ENCODE assay signal across 8 cellular contexts in genomic region chr14:54566410-54567223, GRCh38. TPM values are rescaled to one million over a fixed set of nuclear protein-coding genes. Genes with fewer than 3 reads are reported as not detected.
DNase-seq lines count a peak whose midpoint lies in the region; ATAC-seq and TF ChIP-seq lines count a peak whose summit lies in the region.

Gene SAMD4A, plus strand, starts transcription at chr14:54567128. Its CDS starts 789 bp downstream, at chr14:54567917.

- H3K36me3 ChIP-seq in BJ (ENCODE audit: control insufficient read depth, insufficient read depth, low read length): 0 out of 2 replicates have a peak, but pooled peaks cover 1% of the 10 kb centered on the region

- peak within 1 kb of the TSS; percentile 86 for H3K4me3 ChIP-seq in BJ (ENCODE audit: low read depth, low read length)
- H3K4me3 ChIP-seq in epithelial cell of esophagus (ENCODE audit: low read length): peak within 1 kb of the TSS; percentile 61

- POLR2A ChIA-PET in BJ (lab: Charles Lee): interaction anchor here (0.6 to 1.2 kb wide), 4 partner anchors 40 to 120 kb away, joined by 3 to 7 read pairs (median 5); partner anchors contain the start of gene CGRRF1

- peak; percentile 48 for TF ChIP-seq POLR2A in GM19099 (IDR thresholded peaks at IDR 0.05; ENCODE audit: extremely low read depth, insufficient read length, low read depth)

- ATAC-seq in HG03342 (IDR thresholded peaks at IDR 0.05; ENCODE audit: unreplicated experiment): peak; percentile 25

- no peaks in the 10 kb centered on the region for H3K27me3 ChIP-seq in BJ (ENCODE audit: control insufficient read depth, insufficient read depth, low read length)

- DNase-seq in BJ (ENCODE audit: low read depth) (no peak), NOMO-1 treated with DMSO at 0.1 percent for 48 hours (lab: John Stamatoyannopoulos, UW; ENCODE audit: unreplicated experiment) (peak; percentile 35), epithelial cell of esophagus (ENCODE audit: low read depth) (peak; percentile 83), midbrain (lab: John Stamatoyannopoulos, UW) (peak; percentile 74)
- peak; percentile 69 for DNase-seq in activated T-cell treated with anti-CD3 and anti-CD28 coated beads, Interleukin-2, amount 50 U/mL, for 1 hour
- DNase-seq in stimulated activated naive CD4-positive, alpha-beta T cell (lab: John Stamatoyannopoulos, UW): peak; percentile 37 to 66 (median 52)

- TF ChIP-seq CTCF in BJ (IDR thresholded peaks at IDR 0.05; ENCODE audit: insufficient read depth, low read depth, low read length) (peak; percentile 46; the same call in 1 of the 2 replicates), epithelial cell of esophagus (IDR thresholded peaks at IDR 0.05; ENCODE audit: insufficient read depth, low read depth, low read length, missing control alignments) (peak; percentile 20)

- CTCF ChIA-PET in BJ (lab: Yijun Ruan, JAX): interaction anchor here (0.7 to 6.5 kb wide), 15 partner anchors 11 to 239 kb away, joined by 3 to 111 read pairs (median 4); no protein-coding TSS in a partner anchor

RNA-seq across cellular contexts. Expression of gene SAMD4A, which starts in this region (rescaled TPM):
- polyA plus RNA-seq in BJ (2011; rRNA removed): 13.4 and 16.9 TPM in 2 replicates
- polyA minus RNA-seq in BJ (2011; rRNA and poly(A)+ RNA removed): 72.0 and 72.7 TPM in 2 replicates
